Comparison of ENCODE assay signal across 11 cellular contexts in the genomic region with DNA sequence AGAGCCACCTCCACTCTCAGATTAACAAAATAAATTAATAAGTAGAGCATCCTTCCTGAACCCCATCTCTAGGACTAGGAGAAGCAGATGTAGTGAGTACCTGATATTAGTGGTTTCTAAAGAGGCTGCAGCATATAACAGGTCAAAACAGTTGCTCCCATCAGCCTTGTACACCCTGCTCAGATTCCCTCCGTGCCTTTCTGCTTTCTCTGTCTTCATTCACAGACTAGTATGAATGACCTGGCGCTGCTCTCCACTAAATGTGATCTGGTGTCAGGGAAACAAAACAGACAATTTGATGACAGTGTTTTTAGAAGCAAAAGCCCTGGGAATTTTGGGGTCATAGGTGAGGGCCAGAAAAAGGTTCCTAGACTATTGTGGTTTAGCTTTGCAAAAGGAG.
"Had no signal": no experiment of that assay in that cellular context is flagged by ENCODE, and none has a peak within 500 bp of the region (broad histone marks: within the 10 kb centered on the region; RNA-seq: fewer than 3 reads in every experiment).

No MANE protein-coding gene starts in this region.

- H3K4me1 ChIP-seq: tibial nerve had no signal

- ATAC-seq: activated T-helper 17 cell treated with anti-CD3 and anti-CD28 coated beads, Interleukin-2, amount 50 U/mL, for 72 hours; esophagus mucosa; natural killer cell had no signal

- H3K9me3 ChIP-seq: adrenal gland, tibial nerve had no signal

- H3K4me3 ChIP-seq: adrenal gland, dorsolateral prefrontal cortex, tibial nerve had no signal

- H3K27ac ChIP-seq: adrenal gland, dorsolateral prefrontal cortex, tibial nerve had no signal

- DNase-seq: activated CD4-positive, alpha-beta T cell treated with anti-CD3 and anti-CD28 coated beads for 4 hours; activated naive CD4-positive, alpha-beta T cell treated with anti-CD3 and anti-CD28 coated beads for 36 hours; adrenal gland; cerebellar nuclear complex; dorsolateral prefrontal cortex; mammary epithelial cell; natural killer cell had no signal

- FAIRE-seq: endometrium had no signal

- H3K27me3 ChIP-seq: adrenal gland, dorsolateral prefrontal cortex, tibial nerve had no signal
